8 cellular contexts compared by ENCODE assay signal in genomic region chr11:65859134-65859811, GRCh38. TPM values are rescaled to one million over a fixed set of nuclear protein-coding genes. Genes with fewer than 3 reads are reported as not detected.
DNase-seq lines count a peak whose midpoint lies in the region; TF ChIP-seq lines count a peak whose summit lies in the region.

No MANE protein-coding gene starts in this region.

- TF ChIP-seq CTCF in GM20000 (IDR thresholded peaks at IDR 0.05; ENCODE audit: extremely low read depth, missing control alignments): no peak

- peak; percentile 99 for DNase-seq in CMK (ENCODE audit: low read depth)
- DNase-seq in GM20000 (ENCODE audit: low spot score): peak; percentile 96
- DNase-seq in HS-5 (ENCODE audit: low read depth): peak; percentile 74
- peak; percentile 86 for DNase-seq in NK-92 (lab: John Stamatoyannopoulos, UW; ENCODE audit: unreplicated experiment)
- DNase-seq in activated CD8-positive, alpha-beta memory T cell treated with anti-CD3 and anti-CD28 coated beads for 24 hours: peak; percentile 98
- DNase-seq in effector CD8-positive, alpha-beta T cell (lab: John Stamatoyannopoulos, UW): peak; percentile 96
- peak; percentile 96 to 98 for DNase-seq in lung microvascular endothelial cell (ENCODE audit: low read depth in 2 of 2)
- DNase-seq in stimulated activated CD4-positive, alpha-beta T cell treated with anti-CD3 and anti-CD28 coated beads, TNF-alpha, amount 100 ng/mL, for 4 hours (ENCODE audit: low read depth in 3 of 3): peak; percentile 93 to 96 (median 95)

RNA-seq across cellular contexts. Expression of gene MUS81, which starts 1.0 kb away (rescaled TPM):
- total RNA-seq in lung microvascular endothelial cell: 27.7 and 36.3 TPM in 2 replicates

RNA-seq across cellular contexts. Expression of gene CFL1, which starts 1.3 kb away (rescaled TPM):
- total RNA-seq in lung microvascular endothelial cell: 687 and 848 TPM in 2 replicates

RNA-seq across cellular contexts. Expression of gene EFEMP2, which starts 13.3 kb away (rescaled TPM):
- 17.7 and 23.2 TPM in 2 replicates for total RNA-seq in lung microvascular endothelial cell

RNA-seq across cellular contexts. Expression of gene CTSW, which starts 20.4 kb away (rescaled TPM):
- 0.20 and 0.22 TPM in 2 replicates for total RNA-seq in lung microvascular endothelial cell

RNA-seq across cellular contexts. Expression of gene SNX32, which starts 25.5 kb away (rescaled TPM):
- total RNA-seq in lung microvascular endothelial cell: under 0.01 and 0.44 TPM in 2 replicates

Comparison
In these comparisons a context has a peak if more than half of its experiments do, and no peak if none do; other contexts are left out.
1. Peak in every context shown above with its lines: DNase-seq.